1 cellular context compared by ENCODE assay signal in the genomic region with DNA sequence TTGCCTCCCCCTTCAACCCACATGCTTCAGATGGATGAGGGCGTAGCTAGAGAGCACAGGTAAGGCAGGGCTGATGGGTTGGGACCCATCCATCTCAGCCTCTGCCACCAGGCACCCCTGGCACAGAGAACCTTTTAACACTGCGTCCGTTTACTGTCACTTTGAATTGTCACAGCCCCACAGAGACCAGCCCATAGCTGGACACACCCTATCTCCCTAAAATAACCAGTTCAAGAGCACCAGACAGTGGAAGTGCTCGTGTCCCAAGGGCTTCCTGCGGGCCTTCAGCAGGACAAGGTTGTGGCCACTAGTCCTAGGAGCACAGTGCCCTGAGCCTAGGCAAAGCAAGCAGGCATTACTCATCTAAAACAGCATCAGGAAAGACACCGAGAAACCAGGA. TPM values are rescaled to one million over a fixed set of nuclear protein-coding genes. Genes with fewer than 3 reads are reported as not detected.
"Had no signal": no experiment of that assay in that cellular context is flagged by ENCODE, and none has a peak within 500 bp of the region (broad histone marks: within the 10 kb centered on the region; RNA-seq: fewer than 3 reads in every experiment).

No MANE protein-coding gene starts in this region.

RNA-seq across cellular contexts. Expression of gene ACOXL, which starts 34.1 kb away (rescaled TPM):
- total RNA-seq: G401 had no signal
